ENCODE assay signal across 22 cellular contexts in genomic region chr16:57704905-57705852, GRCh38. TPM values are rescaled to one million over a fixed set of nuclear protein-coding genes. Genes with fewer than 3 reads are reported as not detected.
DNase-seq lines count a peak whose midpoint lies in the region; ATAC-seq, FAIRE-seq and TF ChIP-seq lines count a peak whose summit lies in the region.
"Had no signal": no experiment of that assay in that cellular context is flagged by ENCODE, and none has a peak within 500 bp of the region (broad histone marks: within the 10 kb centered on the region; RNA-seq: fewer than 3 reads in every experiment).

No MANE protein-coding gene starts in this region.

- no peak overlapping the region for H2AFZ ChIP-seq in PC-9

- peaks cover 13% of the 10 kb centered on the region for H3K4me1 ChIP-seq in A549
- H3K4me1 ChIP-seq in sigmoid colon: no peaks in the 10 kb centered on the region
- H3K4me1 ChIP-seq in PC-9 (replicated peaks; ENCODE audit: insufficient read depth): no peaks in the 10 kb centered on the region

- no peak for TF ChIP-seq EP300 in A549 (IDR thresholded peaks at IDR 0.05)
- TF ChIP-seq EP300 in sigmoid colon (IDR thresholded peaks at IDR 0.05): no peak

- H4K20me1 ChIP-seq in PC-9 (ENCODE audit: insufficient read depth): no peaks in the 10 kb centered on the region

- POLR2A ChIA-PET in A549 (lab: Yijun Ruan, JAX) (no interaction called here), PC-9 (lab: Charles Lee; ENCODE audit: unreplicated experiment) (no interaction called here)

- H3K9me3 ChIP-seq in A549 (no peaks in the 10 kb centered on the region), sigmoid colon (no peaks in the 10 kb centered on the region), PC-9 (ENCODE audit: insufficient read depth, low read depth) (no peaks in the 10 kb centered on the region)

- no peak for FAIRE-seq in A549 (lab: Jason Lieb, UNC)
- peak; percentile 82 for FAIRE-seq in HTR-8/SVneo (lab: Jason Lieb, UNC)
- FAIRE-seq: RCC 7860 had no signal

- no peak for TF ChIP-seq RAD21 in A549 (conservative IDR thresholded peaks at IDR 0.05 in 1 of 2, IDR thresholded peaks at IDR 0.05 in 1 of 2)

- no TSS peak for BruUV-seq in PC-9 (replicated peaks; lab: Mats Ljungman, UMichigan)

- DNase-seq in A549 (ENCODE audit: low read depth in 1 of 2, low spot score in 1 of 2) (no peak), HTR-8/SVneo (ENCODE audit: insufficient read length, low spot score) (no peak), iPS-NIHi11 (ENCODE audit: low spot score) (peak; percentile 4), sigmoid colon (peak; percentile 29), PC-9 (no peak)
- DNase-seq in effector CD8-positive, alpha-beta T cell (lab: John Stamatoyannopoulos, UW): no peak
- no peak for DNase-seq in central memory CD4-positive, alpha-beta T cell
- DNase-seq: ACHN; C1 segment of cervical spinal cord; CD8-positive, alpha-beta memory T cell; DND-41; NCI-H1105 treated with DMSO at 0.1 percent for 48 hours; NCI-H1694; NCI-H2081 treated with DMSO at 0.1 percent for 48 hours; NCI-H446 treated with DMSO at 0.1 percent for 48 hours; NK-92 treated with Interleukin-12 subunit alpha and Interleukin-12 subunit beta, amount 100 ng/mL, for 24 hours had no signal

- H3K36me3 ChIP-seq in sigmoid colon (no peaks in the 10 kb centered on the region), PC-9 (ENCODE audit: low read depth) (no peaks in the 10 kb centered on the region)

- WGBS in A549 (ENCODE audit: missing lambda C conversion rate): 84% methylated on average over 4 of the region's 4 CpGs
- WGBS in sigmoid colon, 2 donors: 93 to 94% methylated on average over 4 of the region's 4 CpGs

- CTCF ChIA-PET in A549 (lab: Yijun Ruan, JAX): interaction anchor here (1.0 to 1.7 kb wide), 2 partner anchors 15 to 55 kb away, joined by 3 to 6 read pairs; no protein-coding TSS in a partner anchor
- CTCF ChIA-PET in PC-9 (lab: Charles Lee): interaction anchor here (0.7 kb wide), 1 partner anchor 21 kb away, joined by 4 read pairs; no protein-coding TSS in a partner anchor

- peak overlapping the region in 1 of 2 experiments; percentile 48; a peak in 2 of 6 replicates for H3K27ac ChIP-seq in A549
- no peak overlapping the region for H3K27ac ChIP-seq in sigmoid colon
- no peak overlapping the region for H3K27ac ChIP-seq in PC-9
- H3K27ac ChIP-seq: HL-60 had no signal

- H3K4me3 ChIP-seq in A549 (no peak overlapping the region), sigmoid colon (no peak overlapping the region), PC-9 (no peak overlapping the region)

- H3F3A ChIP-seq in PC-9 (ENCODE audit: insufficient read depth, low read depth): no peaks in the 10 kb centered on the region

- H3K9me2 ChIP-seq in PC-9 (ENCODE audit: insufficient read depth): no peaks in the 10 kb centered on the region

- H3K27me3 ChIP-seq in sigmoid colon (no peaks in the 10 kb centered on the region), PC-9 (ENCODE audit: insufficient read depth, low read depth) (no peaks in the 10 kb centered on the region)

- H3K4me2 ChIP-seq in A549 (no peak overlapping the region), PC-9 (no peak overlapping the region)

- intact Hi-C loops in sigmoid colon (cut with DNase I): no loop called here
- intact Hi-C loops in PC-9 (cut with micrococcal nuclease; ENCODE audit: unreplicated experiment): no loop called here

- H3K79me2 ChIP-seq in PC-9 (ENCODE audit: low read depth): no peaks in the 10 kb centered on the region

- peak; percentile 29 to 31; a peak in 3 of 6 replicates for ATAC-seq in A549
- ATAC-seq: Right ventricle myocardium inferior had no signal

- TF ChIP-seq CTCF in A549 (IDR thresholded peaks at IDR 0.05) (no peak), sigmoid colon (IDR thresholded peaks at IDR 0.05) (no peak), PC-9 (conservative IDR thresholded peaks at IDR 0.05) (no peak)

- TF ChIP-seq POLR2A in A549 (IDR thresholded peaks at IDR 0.05; ENCODE audit: low read length) (no peak), sigmoid colon (IDR thresholded peaks at IDR 0.05) (no peak)

TF ChIP-seq in A549, 52 proteins besides CTCF, POLR2A, EP300 and RAD21:
- TF ChIP-seq MAZ (IDR thresholded peaks at IDR 0.05; ENCODE audit: borderline replicate concordance, low read depth, low read length): no peak
- no peak for TF ChIP-seq ZSCAN20 (CRISPR knock-in tag; IDR thresholded peaks at IDR 0.05)
- no peak for TF ChIP-seq NPAS2 (CRISPR knock-in tag; IDR thresholded peaks at IDR 0.05; ENCODE audit: borderline replicate concordance)
- no peak for TF ChIP-seq CBX8 (IDR thresholded peaks at IDR 0.05)
- TF ChIP-seq CHD2 (IDR thresholded peaks at IDR 0.05; ENCODE audit: low read length, partially characterized antibody): no peak
- no peak for TF ChIP-seq SREBF2 (IDR thresholded peaks at IDR 0.05)
- no peak for TF ChIP-seq CEBPB (IDR thresholded peaks at IDR 0.05)
- TF ChIP-seq POLR2AphosphoS2 (conservative IDR thresholded peaks at IDR 0.05; ENCODE audit: low read length): no peak
- no peak for TF ChIP-seq JUNB (IDR thresholded peaks at IDR 0.05)
- TF ChIP-seq MAFK (IDR thresholded peaks at IDR 0.05; ENCODE audit: partially characterized antibody): no peak
- TF ChIP-seq HOXA7 (CRISPR knock-in tag; IDR thresholded peaks at IDR 0.05): no peak
- no peak for TF ChIP-seq CHD4 (IDR thresholded peaks at IDR 0.05; ENCODE audit: borderline replicate concordance)
- no peak for TF ChIP-seq SMC3 (IDR thresholded peaks at IDR 0.05)
- TF ChIP-seq, protein P1, sequence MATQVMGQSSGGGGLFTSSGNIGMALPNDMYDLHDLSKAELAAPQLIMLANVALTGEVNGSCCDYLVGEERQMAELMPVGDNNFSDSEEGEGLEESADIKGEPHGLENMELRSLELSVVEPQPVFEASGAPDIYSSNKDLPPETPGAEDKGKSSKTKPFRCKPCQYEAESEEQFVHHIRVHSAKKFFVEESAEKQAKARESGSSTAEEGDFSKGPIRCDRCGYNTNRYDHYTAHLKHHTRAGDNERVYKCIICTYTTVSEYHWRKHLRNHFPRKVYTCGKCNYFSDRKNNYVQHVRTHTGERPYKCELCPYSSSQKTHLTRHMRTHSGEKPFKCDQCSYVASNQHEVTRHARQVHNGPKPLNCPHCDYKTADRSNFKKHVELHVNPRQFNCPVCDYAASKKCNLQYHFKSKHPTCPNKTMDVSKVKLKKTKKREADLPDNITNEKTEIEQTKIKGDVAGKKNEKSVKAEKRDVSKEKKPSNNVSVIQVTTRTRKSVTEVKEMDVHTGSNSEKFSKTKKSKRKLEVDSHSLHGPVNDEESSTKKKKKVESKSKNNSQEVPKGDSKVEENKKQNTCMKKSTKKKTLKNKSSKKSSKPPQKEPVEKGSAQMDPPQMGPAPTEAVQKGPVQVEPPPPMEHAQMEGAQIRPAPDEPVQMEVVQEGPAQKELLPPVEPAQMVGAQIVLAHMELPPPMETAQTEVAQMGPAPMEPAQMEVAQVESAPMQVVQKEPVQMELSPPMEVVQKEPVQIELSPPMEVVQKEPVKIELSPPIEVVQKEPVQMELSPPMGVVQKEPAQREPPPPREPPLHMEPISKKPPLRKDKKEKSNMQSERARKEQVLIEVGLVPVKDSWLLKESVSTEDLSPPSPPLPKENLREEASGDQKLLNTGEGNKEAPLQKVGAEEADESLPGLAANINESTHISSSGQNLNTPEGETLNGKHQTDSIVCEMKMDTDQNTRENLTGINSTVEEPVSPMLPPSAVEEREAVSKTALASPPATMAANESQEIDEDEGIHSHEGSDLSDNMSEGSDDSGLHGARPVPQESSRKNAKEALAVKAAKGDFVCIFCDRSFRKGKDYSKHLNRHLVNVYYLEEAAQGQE (IDR thresholded peaks at IDR 0.05): no peak

RNA-seq across cellular contexts. Expression of gene DRC7, which starts 10.6 kb away (rescaled TPM):
- polyA plus RNA-seq in A549 (2011; rRNA removed): 0.17 and 0.28 TPM in 2 replicates
- polyA plus RNA-seq in A549 (2012; cell fraction: cytosol; rRNA removed): 0.05 and 0.19 TPM in 2 replicates
- 0.11 and 0.20 TPM in 2 replicates for polyA plus RNA-seq in A549 (2012; cell fraction: nucleus; rRNA removed)
- polyA plus RNA-seq in A549 (2017; fragmentation: RNase III; extraction: RNeasy Plus Mini Kit Qiagen cat#74134 plus additional on column Dnase treatment): 0.10 to 0.28 TPM (median 0.10 TPM) in 3 replicates
- 0.91 TPM in 1 of 2 replicates, not detected in the other for polyA minus RNA-seq in A549 (2011; rRNA and poly(A)+ RNA removed)
- total RNA-seq in sigmoid colon: not detected
- polyA plus RNA-seq in sigmoid colon: not detected
- total RNA-seq in PC-9 (2021): 0.85 and 1.7 TPM in 2 replicates
- total RNA-seq: CD8-positive, alpha-beta memory T cell; G401; HT1080; Right ventricle myocardium inferior; SK-MEL-5 had no signal
- polyA plus RNA-seq: CD8-positive, alpha-beta memory T cell had no signal

RNA-seq across cellular contexts. Expression of gene KATNB1, which starts 30.4 kb away (rescaled TPM):
- 18.6 and 21.1 TPM in 2 replicates for polyA plus RNA-seq in A549 (2011; rRNA removed)
- polyA plus RNA-seq in A549 (2012; cell fraction: cytosol; rRNA removed): 43.2 and 53.0 TPM in 2 replicates
- polyA plus RNA-seq in A549 (2012; cell fraction: nucleus; rRNA removed): 124 and 158 TPM in 2 replicates
- 18.1 to 21.0 TPM (median 19.1 TPM) in 3 replicates for polyA plus RNA-seq in A549 (2017; fragmentation: RNase III; extraction: RNeasy Plus Mini Kit Qiagen cat#74134 plus additional on column Dnase treatment)
- polyA minus RNA-seq in A549 (2011; rRNA and poly(A)+ RNA removed): 14.3 and 22.3 TPM in 2 replicates
- 10 to 100 TPM in 2 of 4 donors, 1 to 10 TPM in 2; 4.3 to 15.0 (median 10.1) TPM for total RNA-seq in sigmoid colon
- 10 to 100 TPM in 2 of 3 donors, 1 to 10 TPM in 1; 8.6 to 18.6 (median 10.8) TPM for polyA plus RNA-seq in sigmoid colon
- total RNA-seq in PC-9 (2021): 25.9 and 27.7 TPM in 2 replicates

RNA-seq across cellular contexts. Expression of gene ADGRG3, which starts 37.1 kb away (rescaled TPM):
- polyA plus RNA-seq in A549 (2011; rRNA removed): 0.45 and 0.77 TPM in 2 replicates
- polyA plus RNA-seq in A549 (2012; cell fraction: cytosol; rRNA removed): 0.17 and 0.22 TPM in 2 replicates
- polyA plus RNA-seq in A549 (2012; cell fraction: nucleus; rRNA removed): 0.70 and 0.87 TPM in 2 replicates
- 0.17 to 0.34 TPM (median 0.25 TPM) in 3 replicates for polyA plus RNA-seq in A549 (2017; fragmentation: RNase III; extraction: RNeasy Plus Mini Kit Qiagen cat#74134 plus additional on column Dnase treatment)
- 0.41 and 1.2 TPM in 2 replicates for polyA minus RNA-seq in A549 (2011; rRNA and poly(A)+ RNA removed)
- 1 to 10 TPM; 3.0 to 6.6 (median 4.9) TPM for total RNA-seq in sigmoid colon
- polyA plus RNA-seq in sigmoid colon: 1 to 10 TPM in 2 of 3 donors, under 1 TPM in 1; 0.69 to 3.6 (median 2.4) TPM
- total RNA-seq in PC-9 (2021): 0.25 TPM in 1 of 2 replicates, not detected in the other
- total RNA-seq: CD8-positive, alpha-beta memory T cell; G401; HT1080; SK-MEL-5 had no signal
- polyA plus RNA-seq: CD8-positive, alpha-beta memory T cell had no signal

Comparison
In these comparisons a context has a peak if more than half of its experiments do, and no peak if none do; other contexts are left out.
1. DNase-seq: peak in iPS-NIHi11 (single experiment) and sigmoid colon (single experiment); none in A549 (0 of 2), HTR-8/SVneo (single experiment), effector CD8-positive, alpha-beta T cell (single experiment), central memory CD4-positive, alpha-beta T cell (single experiment) and PC-9 (0 of 2).